In the genomic region with DNA sequence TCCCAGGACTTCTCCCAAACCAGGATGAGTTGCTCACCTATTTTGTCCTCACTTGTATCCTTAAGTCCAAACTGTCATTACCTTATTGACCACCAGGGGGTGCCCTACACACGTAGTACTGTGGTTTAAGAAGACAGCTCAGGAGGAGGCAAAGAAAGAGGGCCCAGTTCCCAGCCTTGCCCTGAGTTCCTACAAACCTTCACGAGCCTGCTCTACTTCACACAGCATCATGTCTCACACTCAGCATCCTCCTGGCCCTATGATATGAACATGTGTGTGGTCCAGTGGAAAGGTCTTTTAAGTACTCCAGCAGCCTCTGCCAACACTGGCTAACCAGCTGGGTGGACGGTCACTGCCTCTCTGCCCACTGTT, we compare ENCODE assay signal across 8 cellular contexts. TPM values are rescaled to one million over a fixed set of nuclear protein-coding genes. Genes with fewer than 3 reads are reported as not detected.
DNase-seq lines count a peak whose midpoint lies in the region; ATAC-seq, FAIRE-seq and TF ChIP-seq lines count a peak whose summit lies in the region.

No MANE protein-coding gene starts in this region.

- peak overlapping the region; percentile 38 for H3K27ac Mint-ChIP-seq in activated CD8-positive, alpha-beta memory T cell treated with anti-CD3 and anti-CD28 coated beads, Interleukin-2, amount 10 ng/mL, durations not matched to agents 7 days and 5 days
- peak overlapping the region; percentile 81 for H3K27ac Mint-ChIP-seq in endodermal cell

- H4K20me1 ChIP-seq in OCI-LY1 (ENCODE audit: insufficient read depth, low read length), result no peaks in the 10 kb centered on the region

- no peak overlapping the region for H3K4me3 Mint-ChIP-seq in activated CD8-positive, alpha-beta memory T cell treated with anti-CD3 and anti-CD28 coated beads, Interleukin-2, amount 10 ng/mL, durations not matched to agents 7 days and 5 days
- no peak overlapping the region for H3K4me3 Mint-ChIP-seq in endodermal cell

- H3K27me3 Mint-ChIP-seq in activated CD8-positive, alpha-beta memory T cell treated with anti-CD3 and anti-CD28 coated beads, Interleukin-2, amount 10 ng/mL, durations not matched to agents 7 days and 5 days, result peaks cover 4% of the 10 kb centered on the region
- H3K27me3 Mint-ChIP-seq in endodermal cell (ENCODE audit: insufficient read depth), result peaks cover 8% of the 10 kb centered on the region

- no peaks in the 10 kb centered on the region for H3F3A ChIP-seq in OCI-LY1 (ENCODE audit: insufficient read depth, low read length)

- H3K9me2 ChIP-seq in OCI-LY1 (ENCODE audit: low read depth, low read length), result no peaks in the 10 kb centered on the region

- peaks cover 3% of the 10 kb centered on the region for H3K36me3 Mint-ChIP-seq in activated CD8-positive, alpha-beta memory T cell treated with anti-CD3 and anti-CD28 coated beads, Interleukin-2, amount 10 ng/mL, durations not matched to agents 7 days and 5 days
- H3K36me3 Mint-ChIP-seq in endodermal cell (ENCODE audit: low read depth), result peaks cover 2% of the 10 kb centered on the region

- H3K27ac ChIP-seq in OCI-LY1 (ENCODE audit: low read depth, low read length, poor library complexity, severe bottlenecking), result no peak overlapping the region
- H3K27ac ChIP-seq in endodermal cell (ENCODE audit: low read depth, low read length), result no peak overlapping the region

- no peak overlapping the region for H3K4me3 ChIP-seq in Jurkat, Clone E6-1 (ENCODE audit: low read length)
- H3K4me3 ChIP-seq in OCI-LY1 (ENCODE audit: low read depth, low read length, poor library complexity, severe bottlenecking) (no peak overlapping the region), endodermal cell (ENCODE audit: low read length) (no peak overlapping the region)

- peak; percentile 87 for TF ChIP-seq CTCF in D721Med (IDR thresholded peaks at IDR 0.05; ENCODE audit: insufficient read depth, missing control alignments)
- TF ChIP-seq CTCF in OCI-LY1 (IDR thresholded peaks at IDR 0.05; ENCODE audit: low read length), result peak; percentile 83
- peak; percentile 91 for TF ChIP-seq CTCF in endodermal cell (conservative IDR thresholded peaks at IDR 0.05)

- no peak overlapping the region for H3K9ac ChIP-seq in OCI-LY1 (ENCODE audit: low read length)
- no peak overlapping the region for H3K9ac ChIP-seq in endodermal cell (ENCODE audit: extremely low read depth, low read length, poor library complexity, severe bottlenecking)

- no peaks in the 10 kb centered on the region for H3K27me3 ChIP-seq in OCI-LY1 (ENCODE audit: insufficient read depth, low read length)
- no peaks in the 10 kb centered on the region for H3K27me3 ChIP-seq in endodermal cell (ENCODE audit: control insufficient read depth, insufficient read depth, low read length, poor library complexity, severe bottlenecking)

- no peak overlapping the region for H2AFZ ChIP-seq in OCI-LY1 (ENCODE audit: low read length)

- CTCF ChIA-PET in activated CD8-positive, alpha-beta memory T cell treated with anti-CD3 and anti-CD28 coated beads, Interleukin-2, amount 10 ng/mL, durations not matched to agents 7 days and 5 days (lab: Charles Lee), result interaction anchor here (0.6 to 10.5 kb wide), 39 partner anchors 8 to 539 kb away, joined by 3 to 104 read pairs (median 6); partner anchors contain the start of genes CCDC106, FIZ1, ISOC2 and NAT14

- H3K36me3 ChIP-seq in OCI-LY1 (ENCODE audit: insufficient read depth, low read length) (no peaks in the 10 kb centered on the region), endodermal cell (ENCODE audit: control insufficient read depth, insufficient read depth, low read length) (no peaks in the 10 kb centered on the region)

- no peaks in the 10 kb centered on the region for H3K9me3 ChIP-seq in OCI-LY1 (ENCODE audit: low read length)
- no peaks in the 10 kb centered on the region for H3K9me3 ChIP-seq in endodermal cell (ENCODE audit: control insufficient read depth, low read length)

- peaks cover 46% of the 10 kb centered on the region for H3K4me1 Mint-ChIP-seq in activated CD8-positive, alpha-beta memory T cell treated with anti-CD3 and anti-CD28 coated beads, Interleukin-2, amount 10 ng/mL, durations not matched to agents 7 days and 5 days
- H3K4me1 Mint-ChIP-seq in endodermal cell, result peaks cover 21% of the 10 kb centered on the region

- H3K4me1 ChIP-seq in OCI-LY1 (ENCODE audit: insufficient read depth, low read length, severe bottlenecking) (peaks cover 31% of the 10 kb centered on the region), endodermal cell (ENCODE audit: control insufficient read depth, insufficient read depth, low read length) (no peaks in the 10 kb centered on the region)

- H3K4me2 ChIP-seq in OCI-LY1 (ENCODE audit: low read length), result peak overlapping the region; percentile 40; the same call in 1 of the 2 replicates

- no peak for FAIRE-seq in D721Med (lab: Jason Lieb, UNC)

- no peaks in the 10 kb centered on the region for H3K9me3 Mint-ChIP-seq in activated CD8-positive, alpha-beta memory T cell treated with anti-CD3 and anti-CD28 coated beads, Interleukin-2, amount 10 ng/mL, durations not matched to agents 7 days and 5 days (ENCODE audit: low read depth)
- H3K9me3 Mint-ChIP-seq in endodermal cell, result no peaks in the 10 kb centered on the region

- DNase-seq in D721Med (ENCODE audit: insufficient read length, low spot score) (peak; percentile 24), endodermal cell (peak; percentile 96), mucosa of gallbladder (ENCODE audit: low spot score) (peak; percentile 95), HuH-7 (ENCODE audit: low spot score) (no peak)
- peak; percentile 98 for DNase-seq in Jurkat, Clone E6-1 (ENCODE audit: low read depth, low spot score)
- peak; percentile 95 for DNase-seq in activated CD8-positive, alpha-beta memory T cell treated with anti-CD3 and anti-CD28 coated beads, Interleukin-2, amount 10 ng/mL, durations not matched to agents 7 days and 5 days
- peak; percentile 59 to 81 for DNase-seq in stimulated activated CD8-positive, alpha-beta memory T cell treated with anti-CD3 and anti-CD28 coated beads, Interleukin-7, amount 100 ng/mL, for 1 hour (ENCODE audit: low read depth in 2 of 2)

- ATAC-seq in activated CD8-positive, alpha-beta memory T cell treated with anti-CD3 and anti-CD28 coated beads, Interleukin-2, amount 10 ng/mL, durations not matched to agents 7 days and 5 days, result peak; percentile 43

- 45 to 50% methylated on average over 2 of the region's 3 CpGs for WGBS in endodermal cell (ENCODE audit: insufficient coverage in 1 of 2, insufficient read length in 1 of 2), 2 experiments

- H3K79me2 ChIP-seq in OCI-LY1 (ENCODE audit: insufficient read depth, low read length), result peaks cover 16% of the 10 kb centered on the region

RNA-seq across cellular contexts. Expression of gene ZNF784, which starts 8.1 kb away (rescaled TPM):
- 11.2 TPM for polyA plus RNA-seq in Jurkat, Clone E6-1 (2012; ENCODE audit: insufficient read depth, insufficient read length)
- 1 to 10 TPM; 5.1 to 7.3 TPM for total RNA-seq in activated CD8-positive, alpha-beta memory T cell treated with anti-CD3 and anti-CD28 coated beads, Interleukin-2, amount 10 ng/mL, durations not matched to agents 7 days and 5 days
- total RNA-seq in endodermal cell (10 to 100 TPM in 1 of 2 donors, 1 to 10 TPM in 1; 7.2 to 10.7 TPM), mucosa of gallbladder (13.0 TPM)
- polyA plus RNA-seq in endodermal cell (2013, experiment 1 of 2), result 15.0 TPM
- 13.7 TPM for polyA plus RNA-seq in endodermal cell (2013, experiment 2 of 2)

RNA-seq across cellular contexts. Expression of gene ZNF580, which starts 8.4 kb away (rescaled TPM):
- polyA plus RNA-seq in Jurkat, Clone E6-1 (2012; ENCODE audit: insufficient read depth, insufficient read length), result 26.3 TPM
- total RNA-seq in activated CD8-positive, alpha-beta memory T cell treated with anti-CD3 and anti-CD28 coated beads, Interleukin-2, amount 10 ng/mL, durations not matched to agents 7 days and 5 days, result 10 to 100 TPM; 33.1 to 33.7 TPM
- total RNA-seq in endodermal cell (10 to 100 TPM; 27.3 to 38.6 TPM), mucosa of gallbladder (47.3 TPM)
- 35.6 TPM for polyA plus RNA-seq in endodermal cell (2013, experiment 1 of 2)
- 31.7 TPM for polyA plus RNA-seq in endodermal cell (2013, experiment 2 of 2)

RNA-seq across cellular contexts. Expression of gene ZNF581, which starts 11.0 kb away (rescaled TPM):
- 26.5 TPM for polyA plus RNA-seq in Jurkat, Clone E6-1 (2012; ENCODE audit: insufficient read depth, insufficient read length)
- total RNA-seq in activated CD8-positive, alpha-beta memory T cell treated with anti-CD3 and anti-CD28 coated beads, Interleukin-2, amount 10 ng/mL, durations not matched to agents 7 days and 5 days, result 10 to 100 TPM; 23.7 to 25.4 TPM
- total RNA-seq in endodermal cell, result 10 to 100 TPM; 47.2 to 48.7 TPM
- polyA plus RNA-seq in endodermal cell (2013, experiment 1 of 2), result 41.7 TPM
- polyA plus RNA-seq in endodermal cell (2013, experiment 2 of 2), result 38.5 TPM
- total RNA-seq in mucosa of gallbladder, result 22.2 TPM

RNA-seq across cellular contexts. Expression of gene CCDC106, which starts 15.6 kb away (rescaled TPM):
- 2.6 TPM for polyA plus RNA-seq in Jurkat, Clone E6-1 (2012; ENCODE audit: insufficient read depth, insufficient read length)
- 1 to 10 TPM; 5.9 TPM for total RNA-seq in activated CD8-positive, alpha-beta memory T cell treated with anti-CD3 and anti-CD28 coated beads, Interleukin-2, amount 10 ng/mL, durations not matched to agents 7 days and 5 days
- total RNA-seq in endodermal cell (10 to 100 TPM; 18.0 to 24.9 TPM), mucosa of gallbladder (18.4 TPM)
- polyA plus RNA-seq in endodermal cell (2013, experiment 1 of 2), result 16.2 TPM
- polyA plus RNA-seq in endodermal cell (2013, experiment 2 of 2), result 14.6 TPM

RNA-seq across cellular contexts. Expression of gene U2AF2, which starts 22.4 kb away (rescaled TPM):
- 313 TPM for polyA plus RNA-seq in Jurkat, Clone E6-1 (2012; ENCODE audit: insufficient read depth, insufficient read length)
- total RNA-seq in activated CD8-positive, alpha-beta memory T cell treated with anti-CD3 and anti-CD28 coated beads, Interleukin-2, amount 10 ng/mL, durations not matched to agents 7 days and 5 days, result 100 to 1,000 TPM; 284 to 324 TPM
- 100 to 1,000 TPM; 264 to 293 TPM for total RNA-seq in endodermal cell
- polyA plus RNA-seq in endodermal cell (2013, experiment 1 of 2), result 180 TPM
- 161 TPM for polyA plus RNA-seq in endodermal cell (2013, experiment 2 of 2)
- 202 TPM for total RNA-seq in mucosa of gallbladder
